ENCODE assay signal across 1 cellular context in the genomic region with DNA sequence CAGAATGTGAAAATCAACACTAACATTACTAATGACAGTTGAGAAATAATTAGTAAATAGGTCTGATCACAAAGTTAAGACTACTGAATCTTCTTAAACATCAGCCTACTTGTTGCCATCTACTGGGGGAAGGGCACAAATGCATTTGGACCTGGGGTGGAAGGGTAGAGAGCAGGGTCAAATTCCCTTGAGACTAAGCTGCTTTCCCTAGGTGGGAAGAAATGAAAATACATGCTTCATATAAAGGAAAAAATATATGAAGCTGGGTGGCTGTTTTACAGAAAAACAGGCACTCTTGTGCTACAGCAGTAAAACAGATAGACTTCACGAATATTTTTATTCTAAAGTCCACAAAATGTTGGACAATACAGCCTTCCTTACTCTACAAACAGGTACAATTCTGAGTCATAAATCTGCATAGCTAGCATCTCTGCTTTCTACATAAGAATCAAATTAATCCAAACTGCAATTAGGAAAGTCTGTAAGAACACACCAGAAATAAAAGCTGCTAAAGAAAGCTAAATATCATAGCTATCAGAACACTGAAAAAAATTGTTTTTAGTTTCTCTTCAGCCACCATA.
TF ChIP-seq lines count a peak whose summit lies in the region.

No MANE protein-coding gene starts in this region.

TF ChIP-seq in SK-N-SH, 30 proteins besides CTCF, POLR2A, EP300 and RAD21 (continued from another document):
- TF ChIP-seq, protein P1, sequence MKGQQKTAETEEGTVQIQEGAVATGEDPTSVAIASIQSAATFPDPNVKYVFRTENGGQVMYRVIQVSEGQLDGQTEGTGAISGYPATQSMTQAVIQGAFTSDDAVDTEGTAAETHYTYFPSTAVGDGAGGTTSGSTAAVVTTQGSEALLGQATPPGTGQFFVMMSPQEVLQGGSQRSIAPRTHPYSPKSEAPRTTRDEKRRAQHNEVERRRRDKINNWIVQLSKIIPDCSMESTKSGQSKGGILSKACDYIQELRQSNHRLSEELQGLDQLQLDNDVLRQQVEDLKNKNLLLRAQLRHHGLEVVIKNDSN (IDR thresholded peaks at IDR 0.05; ENCODE audit: borderline replicate concordance, low read depth), result no peak
- TF ChIP-seq, protein P2, sequence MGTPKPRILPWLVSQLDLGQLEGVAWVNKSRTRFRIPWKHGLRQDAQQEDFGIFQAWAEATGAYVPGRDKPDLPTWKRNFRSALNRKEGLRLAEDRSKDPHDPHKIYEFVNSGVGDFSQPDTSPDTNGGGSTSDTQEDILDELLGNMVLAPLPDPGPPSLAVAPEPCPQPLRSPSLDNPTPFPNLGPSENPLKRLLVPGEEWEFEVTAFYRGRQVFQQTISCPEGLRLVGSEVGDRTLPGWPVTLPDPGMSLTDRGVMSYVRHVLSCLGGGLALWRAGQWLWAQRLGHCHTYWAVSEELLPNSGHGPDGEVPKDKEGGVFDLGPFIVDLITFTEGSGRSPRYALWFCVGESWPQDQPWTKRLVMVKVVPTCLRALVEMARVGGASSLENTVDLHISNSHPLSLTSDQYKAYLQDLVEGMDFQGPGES (IDR thresholded peaks at IDR 0.05; ENCODE audit: low read depth, low read length), result no peak
- no peak for TF ChIP-seq POLR2AphosphoS5 (IDR thresholded peaks at IDR 0.05; ENCODE audit: low read depth, low read length)
